Comparison of ENCODE assay signal across 13 cellular contexts in the genomic region with DNA sequence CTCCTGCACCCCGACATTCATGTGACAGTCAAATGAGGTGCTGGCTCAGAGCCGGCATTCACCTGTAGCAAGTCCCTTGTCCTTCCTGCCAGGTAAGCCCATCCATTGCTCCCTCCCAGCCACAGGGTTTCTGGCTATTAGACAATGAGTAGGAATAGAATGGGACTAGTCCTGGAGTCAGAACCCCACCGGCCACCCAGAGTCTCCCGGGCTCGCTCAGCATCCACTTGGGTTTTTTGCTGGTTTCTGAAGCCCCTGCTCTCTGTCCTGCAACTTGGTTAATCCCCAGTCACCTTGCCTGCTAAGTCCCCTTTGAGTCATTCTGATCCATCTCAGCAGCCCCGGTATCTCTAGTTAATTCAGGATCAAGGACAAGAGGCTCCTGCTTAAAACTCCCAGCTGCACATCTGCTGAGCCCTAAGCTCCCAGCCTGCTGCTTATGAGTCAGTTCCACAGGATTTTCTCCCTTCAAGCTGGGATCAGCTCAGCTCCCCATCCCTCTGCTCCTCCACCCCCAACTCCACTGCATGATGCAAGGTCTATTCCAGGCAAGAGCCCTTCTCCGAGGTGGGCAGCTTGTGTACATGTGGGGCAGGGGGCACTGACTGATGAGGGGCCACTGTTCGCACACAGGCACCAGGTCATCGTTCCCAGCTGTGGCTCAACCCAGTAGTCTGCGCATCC. TPM values are rescaled to one million over a fixed set of nuclear protein-coding genes. Genes with fewer than 3 reads are reported as not detected.
A peak's percentile ranks its signal among the peaks of the same experiment; 100 is the strongest.
DNase-seq lines count a peak whose midpoint lies in the region; ATAC-seq, FAIRE-seq and TF ChIP-seq lines count a peak whose summit lies in the region.
"Had no signal": no experiment of that assay in that cellular context is flagged by ENCODE, and none has a peak within 500 bp of the region (broad histone marks: within the 10 kb centered on the region; RNA-seq: fewer than 3 reads in every experiment).

No MANE protein-coding gene starts in this region.

- 84% methylated on average over 10 of the region's 10 CpGs for WGBS in A549 (ENCODE audit: missing lambda C conversion rate)

- POLR2A ChIA-PET in A549 (lab: Yijun Ruan, JAX), result interaction anchor here (0.6 to 2.5 kb wide), 10 partner anchors 9 to 127 kb away, joined by 3 to 15 read pairs (median 5); a partner anchor contains a TSS

- 0 out of 5 replicates have a peak, but pooled peaks of 1 of the 2 experiments have one; percentile 13 for TF ChIP-seq EP300 in A549 (IDR thresholded peaks at IDR 0.05)

- TF ChIP-seq CTCF in A549 (IDR thresholded peaks at IDR 0.05), result no peak
- no peak for TF ChIP-seq CTCF in HFFc6 (IDR thresholded peaks at IDR 0.05)
- TF ChIP-seq CTCF in astrocyte of the spinal cord (IDR thresholded peaks at IDR 0.05; ENCODE audit: low read depth, low read length), result no peak

- H3K4me3 ChIP-seq in A549, result no peak overlapping the region
- no peak overlapping the region for H3K4me3 ChIP-seq in astrocyte of the spinal cord (ENCODE audit: low read depth, low read length)

- TF ChIP-seq POLR2A in A549 (IDR thresholded peaks at IDR 0.05; ENCODE audit: low read length), result no peak

- DNase-seq in A549 (ENCODE audit: low read depth in 1 of 2, low spot score in 1 of 2) (peak; percentile 62 to 72), HFFc6 (peak; percentile 82), astrocyte of the spinal cord (ENCODE audit: low read depth, low spot score) (peak; percentile 84), kidney glomerular epithelial cell (lab: John Stamatoyannopoulos, UW) (peak; percentile 11), ureter (ENCODE audit: low spot score) (no peak), NCI-H774 (lab: John Stamatoyannopoulos, UW) (no peak)
- no peak for DNase-seq in stimulated activated CD8-positive, alpha-beta memory T cell treated with anti-CD3 and anti-CD28 coated beads, Interleukin-4, amount 100 ng/mL, for 48 hours
- no peak for DNase-seq in activated CD8-positive, alpha-beta memory T cell treated with anti-CD3 and anti-CD28 coated beads, Interleukin-2, amount 10 ng/mL, durations not matched to agents 7 days and 5 days
- DNase-seq: activated T-cell treated with anti-CD3 and anti-CD28 coated beads, Interleukin-2, amount 50 U/mL, for 72 hours; C1 segment of cervical spinal cord; naive B cell; NCI-H1436 treated with DMSO at 0.1 percent for 48 hours had no signal

- FAIRE-seq in A549 (lab: Jason Lieb, UNC), result peak; percentile 43
- FAIRE-seq: endometrium had no signal

- peaks cover 67% of the 10 kb centered on the region for H3K4me1 Mint-ChIP-seq in HFFc6 (ENCODE audit: low read depth)
- peaks cover 13% of the 10 kb centered on the region for H3K4me1 Mint-ChIP-seq in activated CD8-positive, alpha-beta memory T cell treated with anti-CD3 and anti-CD28 coated beads, Interleukin-2, amount 10 ng/mL, durations not matched to agents 7 days and 5 days

- no peaks in the 10 kb centered on the region for H3K9me3 Mint-ChIP-seq in HFFc6
- no peaks in the 10 kb centered on the region for H3K9me3 Mint-ChIP-seq in activated CD8-positive, alpha-beta memory T cell treated with anti-CD3 and anti-CD28 coated beads, Interleukin-2, amount 10 ng/mL, durations not matched to agents 7 days and 5 days (ENCODE audit: low read depth)
- H3K9me3 Mint-ChIP-seq: activated T-cell treated with anti-CD3 and anti-CD28 coated beads, Interleukin-2, amount 50 U/mL, for 72 hours; naive B cell had no signal

- in situ Hi-C loops in astrocyte of the spinal cord (cut with HindIII; ENCODE audit: low sequenced_read_pairs), result no loop called here

- H3K36me3 Mint-ChIP-seq in HFFc6 (ENCODE audit: low read depth), result peaks cover 29% of the 10 kb centered on the region; the same call in 1 of the 2 replicates
- no peaks in the 10 kb centered on the region for H3K36me3 Mint-ChIP-seq in activated CD8-positive, alpha-beta memory T cell treated with anti-CD3 and anti-CD28 coated beads, Interleukin-2, amount 10 ng/mL, durations not matched to agents 7 days and 5 days
- H3K36me3 Mint-ChIP-seq: naive B cell had no signal

- H3K27ac ChIP-seq in A549, result peak overlapping the region; percentile 92 to 95

- H3K4me3 Mint-ChIP-seq in HFFc6, result peak overlapping the region; percentile 61
- H3K4me3 Mint-ChIP-seq in activated CD8-positive, alpha-beta memory T cell treated with anti-CD3 and anti-CD28 coated beads, Interleukin-2, amount 10 ng/mL, durations not matched to agents 7 days and 5 days, result no peak overlapping the region
- H3K4me3 Mint-ChIP-seq: activated T-cell treated with anti-CD3 and anti-CD28 coated beads, Interleukin-2, amount 50 U/mL, for 72 hours had no signal

- peaks cover 1% of the 10 kb centered on the region; the same call in 1 of the 2 replicates for H3K27me3 Mint-ChIP-seq in HFFc6 (ENCODE audit: insufficient read depth)
- H3K27me3 Mint-ChIP-seq in activated CD8-positive, alpha-beta memory T cell treated with anti-CD3 and anti-CD28 coated beads, Interleukin-2, amount 10 ng/mL, durations not matched to agents 7 days and 5 days, result peaks cover 21% of the 10 kb centered on the region

- peak overlapping the region; percentile 66 for H3K4me2 ChIP-seq in A549

- CTCF ChIA-PET in A549 (lab: Yijun Ruan, JAX), result interaction anchor here (1.4 to 48.7 kb wide), 9 partner anchors 5 to 131 kb away, joined by 3 to 1377 read pairs (median 44); a partner anchor contains a TSS
- CTCF ChIA-PET in activated CD8-positive, alpha-beta memory T cell treated with anti-CD3 and anti-CD28 coated beads, Interleukin-2, amount 10 ng/mL, durations not matched to agents 7 days and 5 days (lab: Charles Lee), result interaction anchor here (1.6 to 6.3 kb wide), 2 partner anchors 10 to 23 kb away, joined by 8 to 28 read pairs; no protein-coding TSS in a partner anchor

- H3K27ac Mint-ChIP-seq in HFFc6, result peak overlapping the region; percentile 90
- no peak overlapping the region for H3K27ac Mint-ChIP-seq in activated CD8-positive, alpha-beta memory T cell treated with anti-CD3 and anti-CD28 coated beads, Interleukin-2, amount 10 ng/mL, durations not matched to agents 7 days and 5 days
- H3K27ac Mint-ChIP-seq: activated T-cell treated with anti-CD3 and anti-CD28 coated beads, Interleukin-2, amount 50 U/mL, for 72 hours; naive B cell had no signal

- peak; percentile 8 to 28; a peak in 4 of 6 replicates for ATAC-seq in A549
- ATAC-seq in activated CD8-positive, alpha-beta memory T cell treated with anti-CD3 and anti-CD28 coated beads, Interleukin-2, amount 10 ng/mL, durations not matched to agents 7 days and 5 days, result no peak
- ATAC-seq: activated T-cell treated with anti-CD3 and anti-CD28 coated beads, Interleukin-2, amount 50 U/mL, for 72 hours had no signal

- H3K9me3 ChIP-seq in A549, result no peaks in the 10 kb centered on the region

- TF ChIP-seq RAD21 in A549 (conservative IDR thresholded peaks at IDR 0.05 in 1 of 2, IDR thresholded peaks at IDR 0.05 in 1 of 2), result peak in 1 of 2 experiments; percentile 33; a peak in 1 of 5 replicates

- H3K4me1 ChIP-seq in A549, result peaks cover 76% of the 10 kb centered on the region

TF ChIP-seq in A549, 52 proteins besides CTCF, POLR2A, EP300 and RAD21 (continues in another document):
- TF ChIP-seq CBX2 (IDR thresholded peaks at IDR 0.05; ENCODE audit: borderline replicate concordance, low read depth), result no peak
- TF ChIP-seq RFX5 (IDR thresholded peaks at IDR 0.05), result no peak
- TF ChIP-seq MYC (IDR thresholded peaks at IDR 0.05; ENCODE audit: borderline replicate concordance, low read length), result no peak
- peak in 1 of 2 experiments; percentile 34; a peak in 1 of 5 replicates for TF ChIP-seq JUN (IDR thresholded peaks at IDR 0.05)
- no peak for TF ChIP-seq HEYL (CRISPR knock-in tag; IDR thresholded peaks at IDR 0.05)
- TF ChIP-seq, protein P1, sequence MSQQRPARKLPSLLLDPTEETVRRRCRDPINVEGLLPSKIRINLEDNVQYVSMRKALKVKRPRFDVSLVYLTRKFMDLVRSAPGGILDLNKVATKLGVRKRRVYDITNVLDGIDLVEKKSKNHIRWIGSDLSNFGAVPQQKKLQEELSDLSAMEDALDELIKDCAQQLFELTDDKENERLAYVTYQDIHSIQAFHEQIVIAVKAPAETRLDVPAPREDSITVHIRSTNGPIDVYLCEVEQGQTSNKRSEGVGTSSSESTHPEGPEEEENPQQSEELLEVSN (IDR thresholded peaks at IDR 0.05; ENCODE audit: borderline replicate concordance, low read depth), result no peak
- TF ChIP-seq, protein P2, sequence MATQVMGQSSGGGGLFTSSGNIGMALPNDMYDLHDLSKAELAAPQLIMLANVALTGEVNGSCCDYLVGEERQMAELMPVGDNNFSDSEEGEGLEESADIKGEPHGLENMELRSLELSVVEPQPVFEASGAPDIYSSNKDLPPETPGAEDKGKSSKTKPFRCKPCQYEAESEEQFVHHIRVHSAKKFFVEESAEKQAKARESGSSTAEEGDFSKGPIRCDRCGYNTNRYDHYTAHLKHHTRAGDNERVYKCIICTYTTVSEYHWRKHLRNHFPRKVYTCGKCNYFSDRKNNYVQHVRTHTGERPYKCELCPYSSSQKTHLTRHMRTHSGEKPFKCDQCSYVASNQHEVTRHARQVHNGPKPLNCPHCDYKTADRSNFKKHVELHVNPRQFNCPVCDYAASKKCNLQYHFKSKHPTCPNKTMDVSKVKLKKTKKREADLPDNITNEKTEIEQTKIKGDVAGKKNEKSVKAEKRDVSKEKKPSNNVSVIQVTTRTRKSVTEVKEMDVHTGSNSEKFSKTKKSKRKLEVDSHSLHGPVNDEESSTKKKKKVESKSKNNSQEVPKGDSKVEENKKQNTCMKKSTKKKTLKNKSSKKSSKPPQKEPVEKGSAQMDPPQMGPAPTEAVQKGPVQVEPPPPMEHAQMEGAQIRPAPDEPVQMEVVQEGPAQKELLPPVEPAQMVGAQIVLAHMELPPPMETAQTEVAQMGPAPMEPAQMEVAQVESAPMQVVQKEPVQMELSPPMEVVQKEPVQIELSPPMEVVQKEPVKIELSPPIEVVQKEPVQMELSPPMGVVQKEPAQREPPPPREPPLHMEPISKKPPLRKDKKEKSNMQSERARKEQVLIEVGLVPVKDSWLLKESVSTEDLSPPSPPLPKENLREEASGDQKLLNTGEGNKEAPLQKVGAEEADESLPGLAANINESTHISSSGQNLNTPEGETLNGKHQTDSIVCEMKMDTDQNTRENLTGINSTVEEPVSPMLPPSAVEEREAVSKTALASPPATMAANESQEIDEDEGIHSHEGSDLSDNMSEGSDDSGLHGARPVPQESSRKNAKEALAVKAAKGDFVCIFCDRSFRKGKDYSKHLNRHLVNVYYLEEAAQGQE (IDR thresholded peaks at IDR 0.05), result no peak
- TF ChIP-seq CEBPB (IDR thresholded peaks at IDR 0.05), result peak in 1 of 2 experiments; percentile 53; a peak in 2 of 4 replicates
- no peak for TF ChIP-seq ZC3H11A (IDR thresholded peaks at IDR 0.05)

RNA-seq across cellular contexts. Expression of a gene that starts 19.9 kb away (rescaled TPM):
- 73.2 and 110 TPM in 2 replicates for polyA plus RNA-seq in A549 (2011; rRNA removed)
- 96.6 and 104 TPM in 2 replicates for polyA plus RNA-seq in A549 (2012; cell fraction: cytosol; rRNA removed)
- 45.7 and 49.9 TPM in 2 replicates for polyA plus RNA-seq in A549 (2012; cell fraction: nucleus; rRNA removed)
- 140 to 164 TPM (median 153 TPM) in 3 replicates for polyA plus RNA-seq in A549 (2017; fragmentation: RNase III; extraction: RNeasy Plus Mini Kit Qiagen cat#74134 plus additional on column Dnase treatment)
- polyA minus RNA-seq in A549 (2011; rRNA and poly(A)+ RNA removed), result 36.4 and 52.6 TPM in 2 replicates
- 10 to 100 TPM; 47.0 to 62.5 (median 56.4) TPM for total RNA-seq in HFFc6 (2021; fragmentation: NEBNext Ultra II Directional; extraction: Animal tissue kit (Norgen Biotek cat#: 25700))
- 37.5 TPM for total RNA-seq in ureter
- 10 to 100 TPM; 39.4 to 49.4 TPM for total RNA-seq in activated CD8-positive, alpha-beta memory T cell treated with anti-CD3 and anti-CD28 coated beads, Interleukin-2, amount 10 ng/mL, durations not matched to agents 7 days and 5 days

Comparison
In these comparisons a context has a peak if more than half of its experiments do, and no peak if none do; other contexts are left out.
1. DNase-seq: peak in A549 (2 of 2), HFFc6 (single experiment), astrocyte of the spinal cord (single experiment) and kidney glomerular epithelial cell (single experiment); none in ureter (single experiment), stimulated activated CD8-positive, alpha-beta memory T cell treated with anti-CD3 and anti-CD28 coated beads, Interleukin-4, amount 100 ng/mL, for 48 hours (single experiment), activated CD8-positive, alpha-beta memory T cell treated with anti-CD3 and anti-CD28 coated beads, Interleukin-2, amount 10 ng/mL, durations not matched to agents 7 days and 5 days (single experiment) and NCI-H774 (single experiment).